21 cellular contexts compared by ENCODE assay signal in genomic region chr2:46781468-46782189, GRCh38.
A peak's percentile ranks its signal among the peaks of the same experiment; 100 is the strongest.
DNase-seq lines count a peak whose midpoint lies in the region; ATAC-seq and TF ChIP-seq lines count a peak whose summit lies in the region.
"Had no signal": no experiment of that assay in that cellular context is flagged by ENCODE, and none has a peak within 500 bp of the region (broad histone marks: within the 10 kb centered on the region; RNA-seq: fewer than 3 reads in every experiment).

No MANE protein-coding gene starts in this region.

- ATAC-seq in HG02884 (IDR thresholded peaks at IDR 0.05; ENCODE audit: unreplicated experiment), result no peak
- ATAC-seq: activated CD8-positive, alpha-beta memory T cell treated with anti-CD3 and anti-CD28 coated beads, Interleukin-2, amount 10 ng/mL, durations not matched to agents 7 days and 5 days; effector memory CD8-positive, alpha-beta T cell; stimulated activated naive CD8-positive, alpha-beta T cell treated with anti-CD3 and anti-CD28 coated beads, Interleukin-15, amount 100 ng/mL, for 72 hours had no signal

- H3K27me3 ChIP-seq in adipocyte (replicated peaks; ENCODE audit: control insufficient read depth, insufficient read depth, low read length) (no peaks in the 10 kb centered on the region), left ventricle myocardium inferior (ENCODE audit: low read depth) (no peaks in the 10 kb centered on the region), subcutaneous abdominal adipose tissue (ENCODE audit: control insufficient read depth in 5 of 5, insufficient read depth in 4 of 5, low read length in 5 of 5) (no peaks in the 10 kb centered on the region), spleen (replicated peaks in 1 of 7) (peaks cover 0 to 4% (median 0%) of the 10 kb centered on the region in 7 donors), brain microvascular endothelial cell (replicated peaks) (no peaks in the 10 kb centered on the region)
- H3K27me3 ChIP-seq: neutrophil had no signal

- no peak overlapping the region for H3K4me3 Mint-ChIP-seq in neural crest cell
- H3K4me3 Mint-ChIP-seq: activated CD8-positive, alpha-beta memory T cell treated with anti-CD3 and anti-CD28 coated beads, Interleukin-2, amount 10 ng/mL, durations not matched to agents 7 days and 5 days; activated naive CD4-positive, alpha-beta T cell treated with anti-CD3 and anti-CD28 coated beads, Interleukin-2, amount 50 U/mL, for 24 hours; activated T-helper 1 cell treated with anti-CD3 and anti-CD28 coated beads, Interleukin-12 subunit alpha, Interleukin-12 subunit beta, Interleukin-2, Interleukin-4 antibody, amounts not matched to agents 30 ng/mL and 10 ng/mL and 1 ng/mL, durations not matched to agents 14 hours and 24 hours and 36 hours; CD4-positive, CD25-positive, alpha-beta regulatory T cell; effector memory CD8-positive, alpha-beta T cell; IgD-negative memory B cell; stimulated activated naive CD8-positive, alpha-beta T cell treated with anti-CD3 and anti-CD28 coated beads, Interleukin-15, amount 100 ng/mL, for 72 hours had no signal

- H3K4me1 ChIP-seq in adipocyte (ENCODE audit: control insufficient read depth, insufficient read depth, low read length), result peaks cover 31% of the 10 kb centered on the region
- H3K4me1 ChIP-seq in left ventricle myocardium inferior, result peaks cover 46% of the 10 kb centered on the region
- peaks cover 4 to 32% (median 16%) of the 10 kb centered on the region in 5 donors for H3K4me1 ChIP-seq in subcutaneous abdominal adipose tissue (ENCODE audit: control insufficient read depth in 5 of 5, insufficient read depth in 5 of 5, low read length in 5 of 5)
- peaks cover 0 to 37% (median 10%) of the 10 kb centered on the region in 6 donors for H3K4me1 ChIP-seq in spleen

- peaks cover 18% of the 10 kb centered on the region for H3K4me1 Mint-ChIP-seq in neural crest cell
- H3K4me1 Mint-ChIP-seq: activated CD8-positive, alpha-beta memory T cell treated with anti-CD3 and anti-CD28 coated beads, Interleukin-2, amount 10 ng/mL, durations not matched to agents 7 days and 5 days; stimulated activated naive CD8-positive, alpha-beta T cell treated with anti-CD3 and anti-CD28 coated beads, Interleukin-15, amount 100 ng/mL, for 72 hours had no signal

- peak overlapping the region; percentile 21 for H3K27ac Mint-ChIP-seq in neural crest cell (ENCODE audit: unreplicated experiment)
- H3K27ac Mint-ChIP-seq: activated CD8-positive, alpha-beta memory T cell treated with anti-CD3 and anti-CD28 coated beads, Interleukin-2, amount 10 ng/mL, durations not matched to agents 7 days and 5 days; activated naive CD4-positive, alpha-beta T cell treated with anti-CD3 and anti-CD28 coated beads, Interleukin-2, amount 50 U/mL, for 24 hours; activated T-helper 1 cell treated with anti-CD3 and anti-CD28 coated beads, Interleukin-12 subunit alpha, Interleukin-12 subunit beta, Interleukin-2, Interleukin-4 antibody, amounts not matched to agents 30 ng/mL and 10 ng/mL and 1 ng/mL, durations not matched to agents 14 hours and 24 hours and 36 hours; CD4-positive, CD25-positive, alpha-beta regulatory T cell; effector memory CD8-positive, alpha-beta T cell; stimulated activated naive CD8-positive, alpha-beta T cell treated with anti-CD3 and anti-CD28 coated beads, Interleukin-15, amount 100 ng/mL, for 72 hours had no signal

- H3K36me3 Mint-ChIP-seq in neural crest cell (ENCODE audit: low read depth), result peaks cover 3% of the 10 kb centered on the region
- H3K36me3 Mint-ChIP-seq: activated CD8-positive, alpha-beta memory T cell treated with anti-CD3 and anti-CD28 coated beads, Interleukin-2, amount 10 ng/mL, durations not matched to agents 7 days and 5 days had no signal

- H3K27ac ChIP-seq in left ventricle myocardium inferior (replicated peaks) (peak overlapping the region; percentile 78), subcutaneous abdominal adipose tissue (ENCODE audit: low read depth, low read length) (peak overlapping the region; percentile 23), spleen (peak overlapping the region in 4 of 8 donors; percentile 3 to 49 (median 19)), brain microvascular endothelial cell (no peak overlapping the region)
- H3K27ac ChIP-seq: neutrophil, SK-N-MC had no signal

- H3K4me3 ChIP-seq in adipocyte (ENCODE audit: low read length) (no peak overlapping the region), left ventricle myocardium inferior (no peak overlapping the region), subcutaneous abdominal adipose tissue (ENCODE audit: low read depth in 1 of 5, low read length in 5 of 5) (no peak overlapping the region), spleen (no peak overlapping the region), brain microvascular endothelial cell (ENCODE audit: low read depth, low read length) (no peak overlapping the region)
- H3K4me3 ChIP-seq: mucosa of descending colon, SK-N-MC had no signal

- H3K27me3 Mint-ChIP-seq in neural crest cell (ENCODE audit: low read depth), result peaks cover 17% of the 10 kb centered on the region

- TF ChIP-seq POLR2A in spleen (IDR thresholded peaks at IDR 0.05), result no peak

- H3K9me3 ChIP-seq in adipocyte (ENCODE audit: control insufficient read depth, low read length) (peaks cover 12% of the 10 kb centered on the region), left ventricle myocardium inferior (replicated peaks) (no peaks in the 10 kb centered on the region), subcutaneous abdominal adipose tissue (ENCODE audit: control insufficient read depth in 5 of 5, low read length in 5 of 5) (no peaks in the 10 kb centered on the region), spleen (peaks cover 0 to 5% (median 0%) of the 10 kb centered on the region in 8 donors)
- H3K9me3 ChIP-seq: mucosa of descending colon, neutrophil had no signal

- H3K9ac ChIP-seq in adipocyte (ENCODE audit: low read length) (peak overlapping the region; percentile 8), subcutaneous abdominal adipose tissue (ENCODE audit: low read length in 5 of 5) (no peak overlapping the region)

- DNase-seq in adipocyte (ENCODE audit: low read depth) (no peak), left ventricle myocardium inferior (no peak), neural crest cell (ENCODE audit: low read depth, low spot score) (no peak), spleen (no peak), brain microvascular endothelial cell (no peak), NCI-H524 treated with DMSO at 0.1 percent for 48 hours (lab: John Stamatoyannopoulos, UW) (no peak)
- DNase-seq: activated CD4-positive, alpha-beta T cell treated with anti-CD3 and anti-CD28 coated beads for 4 hours; activated CD8-positive, alpha-beta memory T cell treated with anti-CD3 and anti-CD28 coated beads, Interleukin-2, amount 10 ng/mL, durations not matched to agents 7 days and 5 days; CD4-positive, CD25-positive, alpha-beta regulatory T cell; effector memory CD8-positive, alpha-beta T cell; mucosa of descending colon; NCI-H1436; stimulated activated naive CD8-positive, alpha-beta T cell treated with anti-CD3 and anti-CD28 coated beads, Interleukin-15, amount 100 ng/mL, for 72 hours; T-helper 2 cell had no signal

- intact Hi-C loops in left ventricle myocardium inferior (cut with micrococcal nuclease) (no loop called here), spleen (cut with DNase I; ENCODE audit: low total_unique reads) (no loop called here)

- peaks cover 3% of the 10 kb centered on the region for H3K9me3 Mint-ChIP-seq in neural crest cell
- H3K9me3 Mint-ChIP-seq: activated T-helper 1 cell treated with anti-CD3 and anti-CD28 coated beads, Interleukin-12 subunit alpha, Interleukin-12 subunit beta, Interleukin-2, Interleukin-4 antibody, amounts not matched to agents 30 ng/mL and 10 ng/mL and 1 ng/mL, durations not matched to agents 14 hours and 24 hours and 36 hours; effector memory CD8-positive, alpha-beta T cell had no signal

- H3K36me3 ChIP-seq in adipocyte (ENCODE audit: control insufficient read depth, insufficient read depth, low read length, severe bottlenecking) (no peaks in the 10 kb centered on the region), left ventricle myocardium inferior (no peaks in the 10 kb centered on the region), subcutaneous abdominal adipose tissue (ENCODE audit: control insufficient read depth in 5 of 5, insufficient read depth in 5 of 5, low read length in 5 of 5) (no peaks in the 10 kb centered on the region), spleen (no peaks in the 10 kb centered on the region), brain microvascular endothelial cell (replicated peaks) (no peaks in the 10 kb centered on the region)
- H3K36me3 ChIP-seq: neutrophil had no signal

- 77 to 85% (median 82%) methylated on average over 7 to 8 of the region's 8 CpGs for WGBS in spleen, 5 donors

- in situ Hi-C loops in brain microvascular endothelial cell (cut with HindIII; ENCODE audit: low pct_ligation_motif_present, low sequenced_read_pairs), result no loop called here

- TF ChIP-seq CTCF in left ventricle myocardium inferior (IDR thresholded peaks at IDR 0.05; ENCODE audit: borderline replicate concordance) (no peak), neural crest cell (conservative IDR thresholded peaks at IDR 0.05) (no peak), spleen (IDR thresholded peaks at IDR 0.05 in 8 of 11, conservative IDR thresholded peaks at IDR 0.05 in 3 of 11) (no peak), brain microvascular endothelial cell (IDR thresholded peaks at IDR 0.05; ENCODE audit: low read depth, low read length, missing control alignments) (no peak)
